8 cellular contexts compared by ENCODE assay signal in genomic region chr1:167043752-167044488, GRCh38. TPM values are rescaled to one million over a fixed set of nuclear protein-coding genes. Genes with fewer than 3 reads are reported as not detected.
A peak's percentile ranks its signal among the peaks of the same experiment; 100 is the strongest.
DNase-seq lines count a peak whose midpoint lies in the region; ATAC-seq and TF ChIP-seq lines count a peak whose summit lies in the region.

No MANE protein-coding gene starts in this region.

- H4K20me1 ChIP-seq in DOHH2 (ENCODE audit: control insufficient read depth, insufficient read depth, low read depth, low read length) (no peaks in the 10 kb centered on the region), smooth muscle cell (ENCODE audit: low read depth) (no peaks in the 10 kb centered on the region)

- no peak overlapping the region for H3K9ac ChIP-seq in smooth muscle cell (ENCODE audit: low read depth)

- no peaks in the 10 kb centered on the region for H3K9me3 ChIP-seq in DOHH2 (ENCODE audit: control insufficient read depth, insufficient read depth, low read length)
- no peaks in the 10 kb centered on the region for H3K9me3 ChIP-seq in MG63
- H3K9me3 ChIP-seq in smooth muscle cell (replicated peaks; ENCODE audit: low read depth), result no peaks in the 10 kb centered on the region

- H3K27me3 ChIP-seq in DOHH2 (ENCODE audit: control insufficient read depth, low read length) (no peaks in the 10 kb centered on the region), MG63 (peaks cover 26% of the 10 kb centered on the region), smooth muscle cell (ENCODE audit: low read depth) (peaks cover 26% of the 10 kb centered on the region)

- H2AFZ ChIP-seq in smooth muscle cell (ENCODE audit: low read depth), result no peak overlapping the region

- WGBS in smooth muscle cell (ENCODE audit: low lambda C conversion rate), result 65% methylated on average over 21 of the region's 21 CpGs

- H3K9me3 Mint-ChIP-seq in activated naive CD4-positive, alpha-beta T cell treated with anti-CD3 and anti-CD28 coated beads, Interleukin-2, amount 50 U/mL, for 72 hours, result no peaks in the 10 kb centered on the region

- DNase-seq in MG63 (peak; percentile 65), SK-N-DZ (ENCODE audit: low spot score) (peak; percentile 52), hypothalamus (lab: John Stamatoyannopoulos, UW) (peak in 30 of 51 donors; percentile 5 to 68 (median 35)), smooth muscle cell (lab: John Stamatoyannopoulos, UW; ENCODE audit: unreplicated experiment) (no peak), SW 1271 (lab: John Stamatoyannopoulos, UW) (no peak)
- DNase-seq in activated naive CD4-positive, alpha-beta T cell treated with anti-CD3 and anti-CD28 coated beads, Interleukin-2, amount 50 U/mL, for 72 hours (ENCODE audit: low spot score in 2 of 2), result peak; percentile 72 to 81

- H3K4me1 ChIP-seq in DOHH2 (ENCODE audit: control insufficient read depth, low read length) (peaks cover 20% of the 10 kb centered on the region), smooth muscle cell (ENCODE audit: low read depth) (no peaks in the 10 kb centered on the region)

- no peak for TF ChIP-seq CTCF in DOHH2 (IDR thresholded peaks at IDR 0.05; ENCODE audit: low read depth, low read length, poor library complexity, severe bottlenecking)
- no peak for TF ChIP-seq CTCF in smooth muscle cell (IDR thresholded peaks at IDR 0.05; ENCODE audit: borderline replicate concordance, insufficient read depth, poor library complexity, severe bottlenecking)

- H3K9me2 ChIP-seq in DOHH2 (replicated peaks; ENCODE audit: control insufficient read depth, low read length), result no peaks in the 10 kb centered on the region

- H3K4me3 ChIP-seq in DOHH2 (ENCODE audit: low read length) (peak overlapping the region; percentile 75), MG63 (peak overlapping the region; percentile 5; the same call in 1 of the 2 replicates), smooth muscle cell (peak overlapping the region; percentile 38)

- peak overlapping the region; percentile 49 for H3K27ac ChIP-seq in DOHH2 (ENCODE audit: low read depth, low read length)
- H3K27ac ChIP-seq in smooth muscle cell (ENCODE audit: low read depth), result no peak overlapping the region

- peak overlapping the region; percentile 73 to 86 for H3K27ac Mint-ChIP-seq in activated naive CD4-positive, alpha-beta T cell treated with anti-CD3 and anti-CD28 coated beads, Interleukin-2, amount 50 U/mL, for 72 hours

- peak; percentile 96 for ATAC-seq in GM21786 (IDR thresholded peaks at IDR 0.05; ENCODE audit: unreplicated experiment)
- peak; percentile 99 to 100 for ATAC-seq in activated naive CD4-positive, alpha-beta T cell treated with anti-CD3 and anti-CD28 coated beads, Interleukin-2, amount 50 U/mL, for 72 hours

- H3K79me2 ChIP-seq in DOHH2 (ENCODE audit: control insufficient read depth, low read length) (no peaks in the 10 kb centered on the region), smooth muscle cell (ENCODE audit: low read depth) (no peaks in the 10 kb centered on the region)

- H3K4me2 ChIP-seq in DOHH2 (ENCODE audit: low read length) (peak overlapping the region; percentile 95), smooth muscle cell (peak overlapping the region; percentile 59)

- no peaks in the 10 kb centered on the region for H3K36me3 ChIP-seq in DOHH2 (ENCODE audit: control insufficient read depth, low read length)
- no peaks in the 10 kb centered on the region for H3K36me3 ChIP-seq in MG63
- H3K36me3 ChIP-seq in smooth muscle cell (ENCODE audit: low read depth), result no peaks in the 10 kb centered on the region

- H3K36me3 Mint-ChIP-seq in activated naive CD4-positive, alpha-beta T cell treated with anti-CD3 and anti-CD28 coated beads, Interleukin-2, amount 50 U/mL, for 72 hours, result no peaks in the 10 kb centered on the region

- H3F3A ChIP-seq in DOHH2 (ENCODE audit: control insufficient read depth, insufficient read depth) (no peaks in the 10 kb centered on the region), smooth muscle cell (ENCODE audit: low read depth) (no peaks in the 10 kb centered on the region)

RNA-seq across cellular contexts. Expression of gene GPA33, which starts 46.3 kb away (rescaled TPM):
- total RNA-seq in MG63 (2014; rRNA removed; shearing (Covaris generic); ENCODE audit: low replicate concordance), result not detected in 2 replicates
- polyA plus RNA-seq in SK-N-DZ (2014; cell fraction: cytosol; rRNA removed), result 0.06 TPM in 1 of 2 replicates, not detected in the other
- polyA plus RNA-seq in SK-N-DZ (2014; cell fraction: nucleus; rRNA removed), result not detected in 2 replicates
- total RNA-seq in activated naive CD4-positive, alpha-beta T cell treated with anti-CD3 and anti-CD28 coated beads, Interleukin-2, amount 50 U/mL, for 72 hours, result under 1 TPM; 0.20 to 0.76 TPM
- total RNA-seq in smooth muscle cell, result not detected in 2 replicates
- polyA plus RNA-seq in smooth muscle cell, result not detected in 2 replicates

RNA-seq across cellular contexts. Expression of gene STYXL2, which starts 50.0 kb away (rescaled TPM):
- 0.07 TPM in 1 of 2 replicates, not detected in the other for total RNA-seq in MG63 (2014; rRNA removed; shearing (Covaris generic); ENCODE audit: low replicate concordance)
- not detected in 2 replicates for polyA plus RNA-seq in SK-N-DZ (2014; cell fraction: cytosol; rRNA removed)
- not detected in 2 replicates for polyA plus RNA-seq in SK-N-DZ (2014; cell fraction: nucleus; rRNA removed)
- not detected for total RNA-seq in activated naive CD4-positive, alpha-beta T cell treated with anti-CD3 and anti-CD28 coated beads, Interleukin-2, amount 50 U/mL, for 72 hours
- 0.13 and 0.31 TPM in 2 replicates for total RNA-seq in smooth muscle cell
- polyA plus RNA-seq in smooth muscle cell, result 0.74 and 2.0 TPM in 2 replicates

RNA-seq across cellular contexts. Expression of gene MAEL, which starts 54.8 kb away (rescaled TPM):
- not detected in 2 replicates for total RNA-seq in MG63 (2014; rRNA removed; shearing (Covaris generic); ENCODE audit: low replicate concordance)
- polyA plus RNA-seq in SK-N-DZ (2014; cell fraction: cytosol; rRNA removed), result not detected in 2 replicates
- not detected in 2 replicates for polyA plus RNA-seq in SK-N-DZ (2014; cell fraction: nucleus; rRNA removed)
- not detected for total RNA-seq in activated naive CD4-positive, alpha-beta T cell treated with anti-CD3 and anti-CD28 coated beads, Interleukin-2, amount 50 U/mL, for 72 hours
- 0.27 TPM in 1 of 2 replicates, not detected in the other for total RNA-seq in smooth muscle cell
- polyA plus RNA-seq in smooth muscle cell, result 0.34 TPM in 1 of 2 replicates, not detected in the other

Comparison
In these comparisons a context has a peak if more than half of its experiments do, and no peak if none do; other contexts are left out.
1. H3K4me3 ChIP-seq: peak in every context shown above with its lines; median percentile 75 in DOHH2; 38 in smooth muscle cell; 5 in MG63.
2. DNase-seq: peak in MG63 (single experiment), SK-N-DZ (single experiment), activated naive CD4-positive, alpha-beta T cell treated with anti-CD3 and anti-CD28 coated beads, Interleukin-2, amount 50 U/mL, for 72 hours (2 of 2) and hypothalamus (30 of 51); none in smooth muscle cell (single experiment) and SW 1271 (0 of 2).